22 cellular contexts compared by ENCODE assay signal in the genomic region with DNA sequence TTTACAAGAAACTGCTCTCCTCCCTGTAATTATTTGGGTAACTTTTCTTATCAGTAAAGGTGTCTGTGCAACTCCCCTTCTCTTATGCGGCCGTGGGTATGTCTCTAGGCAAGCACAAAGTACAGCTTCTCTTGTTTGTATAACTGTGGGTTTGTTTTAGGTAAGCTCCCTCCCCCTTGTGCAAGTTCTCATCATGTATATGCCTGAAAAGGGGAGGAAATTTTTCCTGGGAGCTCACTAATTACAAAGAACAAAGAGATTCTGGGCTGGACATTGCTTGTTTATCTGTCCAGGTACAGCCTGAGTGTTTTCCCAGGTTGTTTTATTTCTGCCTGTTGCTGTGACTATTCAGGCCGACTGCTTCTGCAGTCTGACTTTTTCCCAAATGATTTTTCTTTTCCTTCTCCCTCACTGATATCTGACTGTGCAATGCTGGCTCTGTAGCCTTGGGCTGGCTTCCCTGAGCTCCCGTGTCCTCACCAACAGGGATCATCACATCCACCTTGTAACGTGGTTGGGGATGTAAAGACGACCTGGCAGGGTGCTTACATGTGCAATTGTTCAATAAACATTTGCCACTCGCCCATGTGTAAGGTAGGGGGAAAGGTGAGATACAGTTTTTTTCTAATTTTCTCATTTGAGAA.
A peak's percentile ranks its signal among the peaks of the same experiment; 100 is the strongest.
DNase-seq lines count a peak whose midpoint lies in the region; ATAC-seq and TF ChIP-seq lines count a peak whose summit lies in the region.
"Had no signal": no experiment of that assay in that cellular context is flagged by ENCODE, and none has a peak within 500 bp of the region (broad histone marks: within the 10 kb centered on the region; RNA-seq: fewer than 3 reads in every experiment).

No MANE protein-coding gene starts in this region.

- no peak overlapping the region for H2BK120ac ChIP-seq in trophoblast cell (ENCODE audit: insufficient read depth, low read length, poor library complexity)

- H2BK5ac ChIP-seq in trophoblast cell (ENCODE audit: low read depth, low read length, poor library complexity) = no peak overlapping the region

- H3K9ac ChIP-seq in liver (ENCODE audit: low read depth in 1 of 2, low read length in 2 of 2) (peak overlapping the region in 1 of 2 donors; percentile 92), trophoblast cell (ENCODE audit: low read length) (no peak overlapping the region)

- H4K12ac ChIP-seq in trophoblast cell (ENCODE audit: low read depth, low read length) = no peak overlapping the region

- H3K36me3 Mint-ChIP-seq in Calu3 (ENCODE audit: insufficient read depth, unreplicated experiment) (peaks cover 23% of the 10 kb centered on the region), GM23338 (ENCODE audit: low read depth) (peaks cover 28% of the 10 kb centered on the region)
- H3K36me3 Mint-ChIP-seq: CD8-positive, alpha-beta T cell had no signal

- BruUV-seq in Calu3 (replicated peaks; lab: Mats Ljungman, UMichigan) = no TSS peak

- TF ChIP-seq CTCF in Calu3 (IDR thresholded peaks at IDR 0.05; ENCODE audit: unreplicated experiment) (no peak), VCaP (conservative IDR thresholded peaks at IDR 0.05) (no peak), liver (IDR thresholded peaks at IDR 0.05; ENCODE audit: low read depth, low read length, missing input control) (no peak), GM23338 (conservative IDR thresholded peaks at IDR 0.05; ENCODE audit: low read depth in 2 of 2) (no peak)

- H3K18ac ChIP-seq in trophoblast cell (ENCODE audit: low read length) = no peak overlapping the region

- TF ChIP-seq RAD21 in liver (IDR thresholded peaks at IDR 0.05) = peak; percentile 37 to 48

- H3K9me2 ChIP-seq in GM23338 (ENCODE audit: insufficient read depth) = no peaks in the 10 kb centered on the region

- no peaks in the 10 kb centered on the region for H3K9me3 ChIP-seq in liver (ENCODE audit: control insufficient read depth in 4 of 4, low read length in 3 of 4)
- H3K9me3 ChIP-seq in trophoblast cell (ENCODE audit: insufficient read depth, low read depth, low read length) = no peaks in the 10 kb centered on the region
- H3K9me3 ChIP-seq: MG63 had no signal

- H3K9me3 Mint-ChIP-seq in Calu3 (ENCODE audit: low read depth, unreplicated experiment) (peaks cover 5% of the 10 kb centered on the region), GM23338 (peaks cover 96% of the 10 kb centered on the region)
- H3K9me3 Mint-ChIP-seq: CD8-positive, alpha-beta T cell had no signal

- peak overlapping the region; percentile 8 for H4K8ac ChIP-seq in trophoblast cell (ENCODE audit: low read depth, low read length)

- H3K4me3 Mint-ChIP-seq in Calu3 (ENCODE audit: low read depth, unreplicated experiment) = peak overlapping the region; percentile 87
- H3K4me3 Mint-ChIP-seq in GM23338 = no peak overlapping the region
- H3K4me3 Mint-ChIP-seq: CD8-positive, alpha-beta T cell had no signal

- 25% methylated on average over 7 of the region's 7 CpGs for WGBS in liver
- no CpG with 5 or more reads among the region's 7 CpGs for WGBS in trophoblast cell (ENCODE audit: extremely low coverage, insufficient coverage, insufficient read length)

- no peak for ATAC-seq in GM19452 (IDR thresholded peaks at IDR 0.05; ENCODE audit: unreplicated experiment)
- no peak for ATAC-seq in GM23338
- ATAC-seq: CD8-positive, alpha-beta T cell; K562 had no signal

- H3K27ac Mint-ChIP-seq in Calu3 (ENCODE audit: unreplicated experiment) (no peak overlapping the region), GM23338 (no peak overlapping the region)
- H3K27ac Mint-ChIP-seq: CD8-positive, alpha-beta T cell had no signal

- no peaks in the 10 kb centered on the region for H4K20me1 ChIP-seq in GM23338 (replicated peaks; ENCODE audit: insufficient read depth)

- H3K27ac ChIP-seq in VCaP (peak overlapping the region; percentile 9; the same call in 1 of the 2 replicates), liver (ENCODE audit: low read depth in 1 of 2, low read length in 2 of 2) (peak overlapping the region; percentile 88), trophoblast cell (ENCODE audit: low read depth, low read length) (no peak overlapping the region), GM23338 (ENCODE audit: low read depth) (no peak overlapping the region)

- H3K27me3 ChIP-seq in liver (ENCODE audit: control insufficient read depth in 4 of 4, insufficient read depth in 4 of 4, low read length in 3 of 4) (no peaks in the 10 kb centered on the region), trophoblast cell (ENCODE audit: insufficient read depth, low read length) (no peaks in the 10 kb centered on the region), GM23338 (ENCODE audit: insufficient read depth) (no peaks in the 10 kb centered on the region)
- H3K27me3 ChIP-seq: MG63 had no signal

- peak overlapping the region in 2 of 3 donors; percentile 52 to 77 for H3K4me3 ChIP-seq in liver (ENCODE audit: low read depth in 1 of 3, low read length in 3 of 3)
- no peak overlapping the region for H3K4me3 ChIP-seq in trophoblast cell (ENCODE audit: low read depth, low read length)
- H3K4me3 ChIP-seq in GM23338 = no peak overlapping the region
- H3K4me3 ChIP-seq: K562, MG63 had no signal

- CTCF ChIA-PET in Calu3 (lab: Charles Lee) = interaction anchor here (0.8 kb wide), 1 partner anchor 70 kb away, joined by 3 read pairs; no protein-coding TSS in a partner anchor

- H3K4me1 ChIP-seq in liver (ENCODE audit: control insufficient read depth in 4 of 4, insufficient read depth in 4 of 4, low read length in 3 of 4) = peaks cover 0 to 12% (median 11%) of the 10 kb centered on the region in 4 donors
- peaks cover 4 to 7% of the 10 kb centered on the region in 2 experiments for H3K4me1 ChIP-seq in trophoblast cell (ENCODE audit: control insufficient read depth in 1 of 2, insufficient read depth in 2 of 2, low read length in 2 of 2)
- H3K4me1 ChIP-seq in GM23338 (ENCODE audit: insufficient read depth) = no peaks in the 10 kb centered on the region

- H2AFZ ChIP-seq in trophoblast cell (ENCODE audit: insufficient read depth, low read length, poor library complexity) (no peak overlapping the region), GM23338 (no peak overlapping the region)
- H2AFZ ChIP-seq: PC-9 had no signal

- H2BK12ac ChIP-seq in trophoblast cell (ENCODE audit: low read length) = no peak overlapping the region

- H3K14ac ChIP-seq in trophoblast cell (ENCODE audit: low read length) = no peak overlapping the region

- H3K79me2 ChIP-seq in trophoblast cell (ENCODE audit: control insufficient read depth, insufficient read depth, low read length, poor library complexity) = no peaks in the 10 kb centered on the region
- no peaks in the 10 kb centered on the region for H3K79me2 ChIP-seq in GM23338 (replicated peaks; ENCODE audit: insufficient read depth)

- H3K4ac ChIP-seq in trophoblast cell (ENCODE audit: low read depth, low read length) = no peak overlapping the region

- H3K4me2 ChIP-seq in trophoblast cell (ENCODE audit: low read length) = no peak overlapping the region
- no peak overlapping the region for H3K4me2 ChIP-seq in GM23338

- peaks cover 21% of the 10 kb centered on the region for H3K4me1 Mint-ChIP-seq in Calu3 (ENCODE audit: low read depth, unreplicated experiment)
- H3K4me1 Mint-ChIP-seq in GM23338 = no peaks in the 10 kb centered on the region

- H3K79me1 ChIP-seq in trophoblast cell (ENCODE audit: low read length) = peaks cover 13% of the 10 kb centered on the region

- H3K36me3 ChIP-seq in liver (ENCODE audit: control insufficient read depth in 4 of 4, insufficient read depth in 3 of 4, low read depth in 1 of 4, low read length in 3 of 4) = peaks cover 0 to 3% (median 0%) of the 10 kb centered on the region in 4 donors
- no peaks in the 10 kb centered on the region for H3K36me3 ChIP-seq in trophoblast cell (ENCODE audit: control insufficient read depth in 1 of 2, insufficient read depth in 2 of 2, low read length in 2 of 2)
- H3K36me3 ChIP-seq in GM23338 (ENCODE audit: insufficient read depth) = no peaks in the 10 kb centered on the region
- H3K36me3 ChIP-seq: MG63 had no signal

- H4K91ac ChIP-seq in trophoblast cell (ENCODE audit: low read depth, low read length) = no peak overlapping the region

- H3K27me3 Mint-ChIP-seq in Calu3 (ENCODE audit: unreplicated experiment) (no peaks in the 10 kb centered on the region), GM23338 (ENCODE audit: insufficient read depth, low read depth, poor library complexity) (peaks cover 6% of the 10 kb centered on the region)

- H3F3A ChIP-seq in GM23338 (replicated peaks; ENCODE audit: low read depth) = no peaks in the 10 kb centered on the region

- intact Hi-C loops in Calu3 (cut with micrococcal nuclease; ENCODE audit: unreplicated experiment) = loop anchor here (5.0 to 10.0 kb wide), 2 partner anchors 51 to 877 kb away; no protein-coding TSS in a partner anchor

- DNase-seq in Calu3 = no peak
- peak; percentile 14 to 43 for DNase-seq in trophoblast cell
- DNase-seq in GM23338 (ENCODE audit: low spot score) = no peak
- DNase-seq in NAMALWA (ENCODE audit: low spot score) = no peak
- DNase-seq: 8988T; AML-193; C1 segment of cervical spinal cord; CD8-positive, alpha-beta T cell; DMS153; MG63; NCI-H1048; NCI-H1436; NCI-H2029; NCI-H226; NCI-H510A treated with DMSO at 0.1 percent for 48 hours; NCI-H748 treated with DMSO at 0.1 percent for 48 hours; PC-9; RPMI8226 had no signal

- H2AK5ac ChIP-seq in trophoblast cell (ENCODE audit: low read length) = no peak overlapping the region

- H3K23ac ChIP-seq in trophoblast cell (ENCODE audit: low read length) = no peak overlapping the region

TF ChIP-seq in liver, 16 proteins besides CTCF, POLR2A, EP300 and RAD21 (continues in another document):
- peak; percentile 51 for TF ChIP-seq YY1 (IDR thresholded peaks at IDR 0.05)
- TF ChIP-seq RXRA (IDR thresholded peaks at IDR 0.05) = peak; percentile 68 to 76
- TF ChIP-seq, protein P1, sequence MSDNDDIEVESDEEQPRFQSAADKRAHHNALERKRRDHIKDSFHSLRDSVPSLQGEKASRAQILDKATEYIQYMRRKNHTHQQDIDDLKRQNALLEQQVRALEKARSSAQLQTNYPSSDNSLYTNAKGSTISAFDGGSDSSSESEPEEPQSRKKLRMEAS (IDR thresholded peaks at IDR 0.05) = peak; percentile 63
- peak; percentile 87 for TF ChIP-seq TAF1 (conservative IDR thresholded peaks at IDR 0.05)
- TF ChIP-seq SP1 (IDR thresholded peaks at IDR 0.05) = peak; percentile 91
- peak; percentile 28 for TF ChIP-seq FOXA1 (IDR thresholded peaks at IDR 0.05)
- peak; percentile 79 to 82 for TF ChIP-seq HNF4A (conservative IDR thresholded peaks at IDR 0.05)

TF ChIP-seq in GM23338, 12 proteins besides CTCF, POLR2A, EP300 and RAD21 (continues in another document):
- TF ChIP-seq STAT1 (IDR thresholded peaks at IDR 0.05; ENCODE audit: unreplicated experiment) (no peak), POLR2AphosphoS5 (IDR thresholded peaks at IDR 0.05; ENCODE audit: low read depth) (no peak)
- TF ChIP-seq, protein P2, sequence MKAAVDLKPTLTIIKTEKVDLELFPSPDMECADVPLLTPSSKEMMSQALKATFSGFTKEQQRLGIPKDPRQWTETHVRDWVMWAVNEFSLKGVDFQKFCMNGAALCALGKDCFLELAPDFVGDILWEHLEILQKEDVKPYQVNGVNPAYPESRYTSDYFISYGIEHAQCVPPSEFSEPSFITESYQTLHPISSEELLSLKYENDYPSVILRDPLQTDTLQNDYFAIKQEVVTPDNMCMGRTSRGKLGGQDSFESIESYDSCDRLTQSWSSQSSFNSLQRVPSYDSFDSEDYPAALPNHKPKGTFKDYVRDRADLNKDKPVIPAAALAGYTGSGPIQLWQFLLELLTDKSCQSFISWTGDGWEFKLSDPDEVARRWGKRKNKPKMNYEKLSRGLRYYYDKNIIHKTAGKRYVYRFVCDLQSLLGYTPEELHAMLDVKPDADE (IDR thresholded peaks at IDR 0.05) = no peak

Comparison
In these comparisons a context has a peak if more than half of its experiments do, and no peak if none do; other contexts are left out.
1. DNase-seq: peak in trophoblast cell (2 of 2); none in Calu3 (single experiment), GM23338 (single experiment) and NAMALWA (single experiment).
2. H3K27ac ChIP-seq: peak in VCaP (single experiment) and liver (2 of 2); none in trophoblast cell (single experiment) and GM23338 (single experiment).
3. H3K4me3 ChIP-seq: peak in liver (2 of 3); none in trophoblast cell (single experiment) and GM23338 (single experiment).